ENCODE assay signal across 8 cellular contexts in genomic region chr16:70694088-70694487, GRCh38. TPM values are rescaled to one million over a fixed set of nuclear protein-coding genes. Genes with fewer than 3 reads are reported as not detected.
DNase-seq lines count a peak whose midpoint lies in the region; ATAC-seq, FAIRE-seq and TF ChIP-seq lines count a peak whose summit lies in the region.

No MANE protein-coding gene starts in this region.

- peaks cover 15% of the 10 kb centered on the region for H3K36me3 Mint-ChIP-seq in Calu3 (ENCODE audit: insufficient read depth, unreplicated experiment)
- H3K36me3 Mint-ChIP-seq in activated CD8-positive, alpha-beta T cell treated with anti-CD3 and anti-CD28 coated beads for 36 hours (ENCODE audit: low read depth) = no peaks in the 10 kb centered on the region

- peak in 1 of 4 donors; percentile 39 for TF ChIP-seq EP300 in sigmoid colon (IDR thresholded peaks at IDR 0.05)

- H3K4me3 ChIP-seq in fibroblast of villous mesenchyme (ENCODE audit: low read depth, low read length) (no peak overlapping the region), sigmoid colon (no peak overlapping the region), testis (no peak overlapping the region)

- TF ChIP-seq CTCF in fibroblast of villous mesenchyme (IDR thresholded peaks at IDR 0.05; ENCODE audit: insufficient read depth, low read depth, low read length) (no peak), sigmoid colon (IDR thresholded peaks at IDR 0.05) (no peak), Calu3 (IDR thresholded peaks at IDR 0.05; ENCODE audit: unreplicated experiment) (no peak), testis (IDR thresholded peaks at IDR 0.05) (no peak)
- TF ChIP-seq CTCF in activated CD8-positive, alpha-beta T cell treated with anti-CD3 and anti-CD28 coated beads for 36 hours (IDR thresholded peaks at IDR 0.05) = no peak

- DNase-seq in H54 (ENCODE audit: insufficient read length, low spot score) = peak; percentile 97
- peak; percentile 62 for DNase-seq in SW480 (ENCODE audit: low spot score)
- peak; percentile 72 for DNase-seq in fibroblast of villous mesenchyme (ENCODE audit: low read depth)
- DNase-seq in sigmoid colon = no peak
- no peak for DNase-seq in Calu3
- no peak for DNase-seq in NCI-H2171 (lab: John Stamatoyannopoulos, UW)
- no peak for DNase-seq in testis
- DNase-seq in activated CD8-positive, alpha-beta T cell treated with anti-CD3 and anti-CD28 coated beads for 36 hours = no peak

- no peaks in the 10 kb centered on the region for H3K9me3 Mint-ChIP-seq in Calu3 (ENCODE audit: low read depth, unreplicated experiment)
- H3K9me3 Mint-ChIP-seq in activated CD8-positive, alpha-beta T cell treated with anti-CD3 and anti-CD28 coated beads for 36 hours = no peaks in the 10 kb centered on the region

- WGBS in sigmoid colon, 2 donors = 68 to 79% methylated on average over 10 of the region's 10 CpGs
- WGBS in testis, 2 donors = 48 to 70% methylated on average over 5 to 10 of the region's 10 CpGs

- TF ChIP-seq POLR2A in H54 (IDR thresholded peaks at IDR 0.05; ENCODE audit: low read depth, low read length) (no peak), sigmoid colon (IDR thresholded peaks at IDR 0.05) (no peak), testis (IDR thresholded peaks at IDR 0.05) (no peak)

- BruUV-seq in Calu3 (replicated peaks; lab: Mats Ljungman, UMichigan) = no TSS peak

- H3K9me3 ChIP-seq in sigmoid colon = no peaks in the 10 kb centered on the region
- H3K9me3 ChIP-seq in testis = no peaks in the 10 kb centered on the region

- CTCF ChIA-PET in Calu3 (lab: Charles Lee) = no interaction called here
- CTCF ChIA-PET in activated CD8-positive, alpha-beta T cell treated with anti-CD3 and anti-CD28 coated beads for 36 hours (lab: Charles Lee) = no interaction called here

- H3K4me1 ChIP-seq in sigmoid colon (peaks cover 4 to 100% (median 97%) of the 10 kb centered on the region in 4 donors), testis (peaks cover 40% of the 10 kb centered on the region)

- peak overlapping the region; percentile 95 to 99 (median 98) for H3K27ac ChIP-seq in sigmoid colon
- H3K27ac ChIP-seq in testis = no peak overlapping the region

- H3K36me3 ChIP-seq in sigmoid colon = no peaks in the 10 kb centered on the region
- H3K36me3 ChIP-seq in testis (ENCODE audit: low read depth, missing control alignments) = no peaks in the 10 kb centered on the region

- H3K27ac Mint-ChIP-seq in Calu3 (ENCODE audit: unreplicated experiment) = no peak overlapping the region
- no peak overlapping the region for H3K27ac Mint-ChIP-seq in activated CD8-positive, alpha-beta T cell treated with anti-CD3 and anti-CD28 coated beads for 36 hours

- POLR2A ChIA-PET in activated CD8-positive, alpha-beta T cell treated with anti-CD3 and anti-CD28 coated beads for 36 hours (lab: Charles Lee) = no interaction called here

- no peak for ATAC-seq in activated CD8-positive, alpha-beta T cell treated with anti-CD3 and anti-CD28 coated beads for 36 hours

- peak; percentile 57 for FAIRE-seq in H54 (lab: Jason Lieb, UNC)

- no peak overlapping the region for H3K4me3 Mint-ChIP-seq in Calu3 (ENCODE audit: low read depth, unreplicated experiment)
- H3K4me3 Mint-ChIP-seq in activated CD8-positive, alpha-beta T cell treated with anti-CD3 and anti-CD28 coated beads for 36 hours = no peak overlapping the region

- no peaks in the 10 kb centered on the region for H3K27me3 Mint-ChIP-seq in Calu3 (ENCODE audit: unreplicated experiment)
- no peaks in the 10 kb centered on the region for H3K27me3 Mint-ChIP-seq in activated CD8-positive, alpha-beta T cell treated with anti-CD3 and anti-CD28 coated beads for 36 hours

- peaks cover 24% of the 10 kb centered on the region for H3K4me1 Mint-ChIP-seq in Calu3 (ENCODE audit: low read depth, unreplicated experiment)
- H3K4me1 Mint-ChIP-seq in activated CD8-positive, alpha-beta T cell treated with anti-CD3 and anti-CD28 coated beads for 36 hours (ENCODE audit: low read depth) = peaks cover 36% of the 10 kb centered on the region

- intact Hi-C loops in sigmoid colon (cut with DNase I) (no loop called here), Calu3 (cut with micrococcal nuclease; ENCODE audit: unreplicated experiment) (no loop called here), testis (cut with DNase I; ENCODE audit: low total_unique reads) (no loop called here)
- intact Hi-C loops in activated CD8-positive, alpha-beta T cell treated with anti-CD3 and anti-CD28 coated beads for 36 hours (cut with micrococcal nuclease) = no loop called here

- H3K27me3 ChIP-seq in sigmoid colon (no peaks in the 10 kb centered on the region), testis (no peaks in the 10 kb centered on the region)

RNA-seq across cellular contexts. Expression of gene MTSS2, which starts 8.2 kb away (rescaled TPM):
- 74.1 and 97.6 TPM in 2 replicates for total RNA-seq in fibroblast of villous mesenchyme
- total RNA-seq in sigmoid colon = 10 to 100 TPM; 36.4 to 100.0 (median 60.7) TPM
- 10 to 100 TPM in 2 of 3 donors, 1 to 10 TPM in 1; 5.4 to 28.2 (median 10.9) TPM for polyA plus RNA-seq in sigmoid colon
- 27.1 and 28.3 TPM in 2 replicates for total RNA-seq in Calu3 (2022)
- total RNA-seq in testis = 10 to 100 TPM; 25.6 to 28.7 TPM
- polyA plus RNA-seq in testis (ENCODE audit: insufficient read depth, low read depth, low replicate concordance) = 24.6 TPM
- total RNA-seq in activated CD8-positive, alpha-beta T cell treated with anti-CD3 and anti-CD28 coated beads for 36 hours = 1 to 10 TPM; 4.4 to 4.6 TPM

RNA-seq across cellular contexts. Expression of gene IL34, which starts 47.7 kb away (rescaled TPM):
- total RNA-seq in fibroblast of villous mesenchyme = 1.3 and 1.7 TPM in 2 replicates
- total RNA-seq in sigmoid colon = 1 to 10 TPM in 3 of 4 donors, not detected in 1; 3.6 to 5.4 (median 4.6) TPM
- 1 to 10 TPM in 2 of 3 donors, not detected in 1; 1.8 to 5.5 TPM for polyA plus RNA-seq in sigmoid colon
- 0.35 and 0.39 TPM in 2 replicates for total RNA-seq in Calu3 (2022)
- total RNA-seq in testis = 10 to 100 TPM in 1 of 2 donors, 1 to 10 TPM in 1; 5.4 to 11.9 TPM
- 7.9 TPM for polyA plus RNA-seq in testis (ENCODE audit: insufficient read depth, low read depth, low replicate concordance)
- total RNA-seq in activated CD8-positive, alpha-beta T cell treated with anti-CD3 and anti-CD28 coated beads for 36 hours = not detected

Comparison
In these comparisons a context has a peak if more than half of its experiments do, and no peak if none do; other contexts are left out.
1. DNase-seq: peak in H54 (single experiment), SW480 (single experiment) and fibroblast of villous mesenchyme (single experiment); none in sigmoid colon (single experiment), Calu3 (single experiment), NCI-H2171 (single experiment), testis (single experiment) and activated CD8-positive, alpha-beta T cell treated with anti-CD3 and anti-CD28 coated beads for 36 hours (single experiment).
2. H3K27ac ChIP-seq: peak in sigmoid colon (4 of 4); none in testis (0 of 2).